Comparison of ENCODE assay signal across 16 cellular contexts in the genomic region with DNA sequence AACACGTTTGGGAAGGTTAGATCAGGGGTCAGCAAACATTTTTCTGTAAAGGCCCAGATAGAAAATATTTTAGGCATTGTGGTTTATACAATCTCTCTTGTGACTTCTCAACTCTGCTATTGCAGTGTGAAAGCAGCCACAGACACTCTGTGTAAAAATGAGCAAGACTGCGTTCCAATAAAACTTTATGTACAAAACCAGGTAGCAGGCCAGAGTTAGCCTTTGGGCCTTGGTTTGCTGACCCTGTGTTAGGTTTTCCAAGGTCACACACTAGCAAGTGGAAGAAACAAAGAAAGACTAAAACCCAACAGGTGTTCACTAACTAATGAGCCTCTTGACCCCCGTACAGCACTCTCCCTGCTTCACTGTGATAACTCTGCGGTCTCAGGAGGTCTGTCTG.
"Had no signal": no experiment of that assay in that cellular context is flagged by ENCODE, and none has a peak within 500 bp of the region (broad histone marks: within the 10 kb centered on the region; RNA-seq: fewer than 3 reads in every experiment).

No MANE protein-coding gene starts in this region.

- ATAC-seq: esophagus mucosa; heart left ventricle; psoas muscle; stimulated activated naive B cell treated with anti-CD40 and anti-IgM and Interleukin-4, amounts not matched to agents 10 μg/mL and 1 μg/mL and 100 μg/mL, for 72 hours; stimulated activated naive CD8-positive, alpha-beta T cell treated with anti-CD3 and anti-CD28 coated beads, Interleukin-15, amount 100 ng/mL, for 72 hours; upper lobe of right lung had no signal

- DNase-seq: effector memory CD4-positive, alpha-beta T cell; heart left ventricle; hippocampal formation; kidney glomerular epithelial cell; mesendoderm; naive B cell; psoas muscle; retina; sigmoid colon; stimulated activated CD4-positive, alpha-beta T cell treated with anti-CD3 and anti-CD28 coated beads, Interleukin-2, amount 100 ng/mL, for 24 hours; stimulated activated CD4-positive, alpha-beta T cell treated with anti-CD3 and anti-CD28 coated beads, Interleukin-4, amount 100 ng/mL, for 4 hours; stimulated activated naive B cell treated with anti-CD40 and anti-IgM and Interleukin-4, amounts not matched to agents 10 μg/mL and 1 μg/mL and 100 μg/mL, for 72 hours; stimulated activated naive CD8-positive, alpha-beta T cell treated with anti-CD3 and anti-CD28 coated beads, Interleukin-15, amount 100 ng/mL, for 72 hours; testis; upper lobe of right lung had no signal
